33 cellular contexts compared by ENCODE assay signal in the genomic region with DNA sequence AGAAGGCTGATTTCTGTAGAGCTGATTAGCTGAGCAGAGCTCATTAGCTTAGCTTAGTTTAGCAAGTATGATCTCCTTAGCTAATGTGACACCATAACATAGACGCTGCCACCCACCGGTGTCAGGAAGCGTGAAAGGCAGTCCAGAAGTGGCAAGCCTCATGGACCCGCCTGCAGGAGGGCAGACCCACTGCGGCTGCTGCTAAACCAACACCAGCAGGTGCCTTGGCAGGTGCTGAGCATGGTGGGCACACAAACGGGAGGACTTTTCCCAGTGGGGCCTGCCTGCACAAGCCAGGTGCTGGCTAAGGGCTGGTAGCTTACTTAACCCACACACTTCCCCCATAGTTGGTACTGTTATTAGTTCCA. TPM values are rescaled to one million over a fixed set of nuclear protein-coding genes. Genes with fewer than 3 reads are reported as not detected.
A peak's percentile ranks its signal among the peaks of the same experiment; 100 is the strongest.
DNase-seq lines count a peak whose midpoint lies in the region; ATAC-seq and TF ChIP-seq lines count a peak whose summit lies in the region.
"Had no signal": no experiment of that assay in that cellular context is flagged by ENCODE, and none has a peak within 500 bp of the region (broad histone marks: within the 10 kb centered on the region; RNA-seq: fewer than 3 reads in every experiment).

No MANE protein-coding gene starts in this region.

- WGBS in heart right ventricle, 2 donors: 90 to 95% methylated on average over 6 of the region's 6 CpGs

- H3K4me3 ChIP-seq in heart right ventricle: no peak overlapping the region
- H3K4me3 ChIP-seq: colonic mucosa, gastroesophageal sphincter, lung, psoas muscle had no signal

- DNase-seq in NCI-H146 (lab: John Stamatoyannopoulos, UW) (peak; percentile 35), NCI-H146 treated with DMSO at 0.1 percent for 48 hours (lab: John Stamatoyannopoulos, UW; ENCODE audit: unreplicated experiment) (no peak), NAMALWA (ENCODE audit: low spot score) (peak; percentile 15), activated B cell treated with CpG ODN at 0.5 μM for 24 hours (no peak), GM03348 (ENCODE audit: low spot score) (no peak), heart right ventricle (no peak)
- no peak for DNase-seq in activated T-cell treated with anti-CD3 and anti-CD28 coated beads, Interleukin-2, amount 50 U/mL, for 72 hours
- DNase-seq: activated CD4-positive, alpha-beta T cell treated with anti-CD3 and anti-CD28 coated beads, Interleukin-2, amount 50 U/mL, for 48 hours; activated CD4-positive, CD25-positive, alpha-beta regulatory T cell; activated T-cell treated with anti-CD3 and anti-CD28 coated beads, Interleukin-2, amount 50 U/mL, for 48 hours; colonic mucosa; DND-41; effector CD4-positive, alpha-beta T cell; GF-D8; H9; hypothalamus; left cardiac atrium; naive thymus-derived CD8-positive, alpha-beta T cell; NCI-H1048; NCI-H1930; NCI-H226; NCI-H774; occipital lobe; OCI-M1; psoas muscle; stimulated activated CD4-positive, alpha-beta T cell treated with anti-CD3 and anti-CD28 coated beads, Interleukin-4, amount 100 ng/mL, for 24 hours; T-cell; trophoblast cell had no signal

- H3K27me3 Mint-ChIP-seq in activated B cell treated with CpG ODN at 0.5 μM for 24 hours: no peaks in the 10 kb centered on the region
- H3K27me3 Mint-ChIP-seq in activated T-cell treated with anti-CD3 and anti-CD28 coated beads, Interleukin-2, amount 50 U/mL, for 72 hours (ENCODE audit: low read depth): no peaks in the 10 kb centered on the region
- H3K27me3 Mint-ChIP-seq: IgD-negative memory B cell, T-cell had no signal

- H3K27ac Mint-ChIP-seq in activated B cell treated with CpG ODN at 0.5 μM for 24 hours: no peak overlapping the region
- no peak overlapping the region for H3K27ac Mint-ChIP-seq in activated T-cell treated with anti-CD3 and anti-CD28 coated beads, Interleukin-2, amount 50 U/mL, for 72 hours
- H3K27ac Mint-ChIP-seq: IgD-negative memory B cell; naive thymus-derived CD8-positive, alpha-beta T cell; T-cell had no signal

- intact Hi-C loops in activated B cell treated with CpG ODN at 0.5 μM for 24 hours (cut with micrococcal nuclease) (loop anchor here (5.0 kb wide), 1 partner anchor 34 kb away; no protein-coding TSS in a partner anchor), heart right ventricle (cut with DNase I) (no loop called here)

- H3K4me3 Mint-ChIP-seq in activated B cell treated with CpG ODN at 0.5 μM for 24 hours: no peak overlapping the region
- no peak overlapping the region for H3K4me3 Mint-ChIP-seq in activated T-cell treated with anti-CD3 and anti-CD28 coated beads, Interleukin-2, amount 50 U/mL, for 72 hours
- H3K4me3 Mint-ChIP-seq: H9; naive thymus-derived CD8-positive, alpha-beta T cell; T-cell had no signal

- ATAC-seq in activated B cell treated with CpG ODN at 0.5 μM for 24 hours (ENCODE audit: low read depth) (peak; percentile 69), HG03432 (IDR thresholded peaks at IDR 0.05; ENCODE audit: unreplicated experiment) (no peak), heart right ventricle (no peak)
- ATAC-seq in activated T-cell treated with anti-CD3 and anti-CD28 coated beads, Interleukin-2, amount 50 U/mL, for 72 hours (replicated peaks in 1 of 2): no peak
- ATAC-seq: gastroesophageal sphincter; left cardiac atrium; naive thymus-derived CD8-positive, alpha-beta T cell; psoas muscle; T-cell had no signal

- H3K36me3 Mint-ChIP-seq in activated B cell treated with CpG ODN at 0.5 μM for 24 hours (ENCODE audit: low read depth): peaks cover 21% of the 10 kb centered on the region
- no peaks in the 10 kb centered on the region for H3K36me3 Mint-ChIP-seq in activated T-cell treated with anti-CD3 and anti-CD28 coated beads, Interleukin-2, amount 50 U/mL, for 72 hours (ENCODE audit: insufficient read depth in 2 of 2)
- H3K36me3 Mint-ChIP-seq: naive thymus-derived CD8-positive, alpha-beta T cell; T-cell had no signal

- peaks cover 0 to 27% (median 5%) of the 10 kb centered on the region in 9 donors for H3K4me1 ChIP-seq in heart right ventricle
- H3K4me1 ChIP-seq: colonic mucosa, gastroesophageal sphincter, psoas muscle had no signal

- H3K36me3 ChIP-seq in heart right ventricle: peaks cover 0 to 10% (median 0%) of the 10 kb centered on the region in 9 donors
- H3K36me3 ChIP-seq: colonic mucosa, gastroesophageal sphincter had no signal

- POLR2A ChIA-PET in activated B cell treated with CpG ODN at 0.5 μM for 24 hours (lab: Charles Lee): interaction anchor here (0.8 to 1.3 kb wide), 2 partner anchors 24 to 158 kb away, joined by 3 to 5 read pairs; no protein-coding TSS in a partner anchor

- TF ChIP-seq CTCF in activated B cell treated with CpG ODN at 0.5 μM for 24 hours (IDR thresholded peaks at IDR 0.05): no peak
- no peak for TF ChIP-seq CTCF in heart right ventricle (IDR thresholded peaks at IDR 0.05)

- H3K27ac ChIP-seq in heart right ventricle: no peak overlapping the region
- H3K27ac ChIP-seq: 22Rv1, colonic mucosa, gastroesophageal sphincter, psoas muscle had no signal

- CTCF ChIA-PET in activated B cell treated with CpG ODN at 0.5 μM for 24 hours (lab: Charles Lee): no interaction called here

- peaks cover 0 to 5% (median 0%) of the 10 kb centered on the region in 11 donors for H3K9me3 ChIP-seq in heart right ventricle
- H3K9me3 ChIP-seq: colonic mucosa, gastroesophageal sphincter, psoas muscle had no signal

- no peaks in the 10 kb centered on the region for H3K27me3 ChIP-seq in heart right ventricle
- H3K27me3 ChIP-seq: colonic mucosa, gastroesophageal sphincter had no signal

- no peaks in the 10 kb centered on the region for H3K9me3 Mint-ChIP-seq in activated B cell treated with CpG ODN at 0.5 μM for 24 hours
- no peaks in the 10 kb centered on the region for H3K9me3 Mint-ChIP-seq in activated T-cell treated with anti-CD3 and anti-CD28 coated beads, Interleukin-2, amount 50 U/mL, for 72 hours
- H3K9me3 Mint-ChIP-seq: naive thymus-derived CD8-positive, alpha-beta T cell; T-cell had no signal

- peaks cover 20% of the 10 kb centered on the region for H3K4me1 Mint-ChIP-seq in activated B cell treated with CpG ODN at 0.5 μM for 24 hours
- H3K4me1 Mint-ChIP-seq in activated T-cell treated with anti-CD3 and anti-CD28 coated beads, Interleukin-2, amount 50 U/mL, for 72 hours (ENCODE audit: low read depth): no peaks in the 10 kb centered on the region
- H3K4me1 Mint-ChIP-seq: T-cell had no signal

RNA-seq across cellular contexts. Expression of a gene that starts 22.7 kb away (rescaled TPM):
- total RNA-seq in activated B cell treated with CpG ODN at 0.5 μM for 24 hours: 20.5 and 25.3 TPM in 2 replicates
- 10 to 100 TPM; 10.3 to 15.4 TPM for total RNA-seq in activated T-cell treated with anti-CD3 and anti-CD28 coated beads, Interleukin-2, amount 50 U/mL, for 72 hours
- 10 to 100 TPM in 9 of 10 donors, 1 to 10 TPM in 1; 9.1 to 31.2 (median 16.3) TPM for total RNA-seq in heart right ventricle
- polyA plus RNA-seq in heart right ventricle: 1 to 10 TPM; 7.7 to 9.9 TPM

Comparison
In these comparisons a context has a peak if more than half of its experiments do, and no peak if none do; other contexts are left out.
1. DNase-seq: peak in NCI-H146 (single experiment) and NAMALWA (single experiment); none in NCI-H146 treated with DMSO at 0.1 percent for 48 hours (single experiment), activated B cell treated with CpG ODN at 0.5 μM for 24 hours (single experiment), activated T-cell treated with anti-CD3 and anti-CD28 coated beads, Interleukin-2, amount 50 U/mL, for 72 hours (0 of 2), GM03348 (single experiment) and heart right ventricle (0 of 2).